In the genomic region with DNA sequence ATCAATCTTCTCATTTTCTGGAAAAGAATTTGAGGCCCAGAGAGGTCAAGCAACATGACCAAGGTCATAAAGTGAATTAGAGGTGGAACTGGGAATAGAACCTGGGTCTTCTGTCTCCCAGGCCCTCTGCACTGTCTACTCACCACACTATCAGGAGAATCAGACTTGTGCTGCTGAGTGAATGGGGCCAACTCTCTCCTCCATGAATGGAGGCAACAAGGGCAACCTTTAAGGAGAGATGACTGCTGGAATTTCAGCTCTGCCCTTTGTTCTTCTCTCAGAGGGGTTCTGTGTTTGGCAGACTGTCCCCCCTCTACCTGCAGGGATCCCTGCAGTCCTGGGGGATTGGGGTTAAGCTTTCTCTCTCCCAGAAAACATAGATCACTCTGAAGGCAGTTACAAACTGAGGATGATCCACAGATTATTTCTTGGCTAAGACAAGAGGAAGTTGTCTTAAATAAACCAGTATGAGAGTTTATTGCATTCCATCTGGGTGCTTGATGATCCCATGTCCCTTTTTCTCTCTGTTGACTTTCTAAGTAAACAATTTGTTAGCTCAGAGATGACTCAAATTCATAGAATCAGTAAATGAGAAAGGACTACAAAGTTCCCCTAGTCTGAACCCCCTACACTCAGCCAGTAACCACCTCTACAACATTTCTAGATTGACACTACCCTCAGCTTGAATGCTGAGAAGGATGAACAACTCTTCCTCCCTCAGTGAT, we compare ENCODE assay signal across 8 cellular contexts.
DNase-seq lines count a peak whose midpoint lies in the region; ATAC-seq and TF ChIP-seq lines count a peak whose summit lies in the region.

No MANE protein-coding gene starts in this region.

- no peak for TF ChIP-seq CTCF in NB4 (IDR thresholded peaks at IDR 0.05; ENCODE audit: low read depth, low read length)

- no peak for ATAC-seq in central memory CD8-positive, alpha-beta T cell (replicated peaks; ENCODE audit: extremely low read depth, poor library complexity, severe bottlenecking)
- ATAC-seq in GM18861 (IDR thresholded peaks at IDR 0.05; ENCODE audit: unreplicated experiment), result no peak
- ATAC-seq in HG02970 (IDR thresholded peaks at IDR 0.05; ENCODE audit: low FRiP score, unreplicated experiment), result no peak

- no peaks in the 10 kb centered on the region for H3K36me3 ChIP-seq in muscle layer of colon (ENCODE audit: insufficient read depth, low read length)

- peak overlapping the region; percentile 10 for H3K9ac ChIP-seq in muscle layer of colon (ENCODE audit: low read length)

- H3K9me3 Mint-ChIP-seq in central memory CD8-positive, alpha-beta T cell, result no peaks in the 10 kb centered on the region

- TF ChIP-seq POLR2A in NB4 (IDR thresholded peaks at IDR 0.05; ENCODE audit: extremely low read depth, insufficient read length), result no peak

- peak overlapping the region; percentile 61 for H3K27ac ChIP-seq in muscle layer of colon (ENCODE audit: low read depth, low read length)

- no peaks in the 10 kb centered on the region for H3K27me3 Mint-ChIP-seq in central memory CD8-positive, alpha-beta T cell

- no peak overlapping the region for H3K4me3 Mint-ChIP-seq in central memory CD8-positive, alpha-beta T cell

- no peaks in the 10 kb centered on the region for H3K27me3 ChIP-seq in muscle layer of colon (ENCODE audit: control insufficient read depth in 1 of 2, insufficient read depth in 2 of 2, low read length in 2 of 2)

- H3K4me1 Mint-ChIP-seq in central memory CD8-positive, alpha-beta T cell, result peaks cover 31% of the 10 kb centered on the region

- H3K27ac Mint-ChIP-seq in central memory CD8-positive, alpha-beta T cell (ENCODE audit: low read depth), result peak overlapping the region; percentile 94

- peak; percentile 77 for DNase-seq in EL
- peak; percentile 36 for DNase-seq in NB4 (ENCODE audit: low read depth)
- no peak for DNase-seq in central memory CD8-positive, alpha-beta T cell (ENCODE audit: low spot score in 2 of 2)
- no peak for DNase-seq in stimulated activated CD4-positive, alpha-beta T cell treated with anti-CD3 and anti-CD28 coated beads, Interleukin-4, amount 100 ng/mL, for 24 hours
- no peak for DNase-seq in NCI-H526 treated with DMSO at 0.1 percent for 48 hours (lab: John Stamatoyannopoulos, UW)

- peak overlapping the region; percentile 25 for H3K4me3 ChIP-seq in NB4 (ENCODE audit: low read depth, low read length)
- no peak overlapping the region for H3K4me3 ChIP-seq in muscle layer of colon (ENCODE audit: low read depth in 1 of 2, low read length in 2 of 2)

- H3K36me3 Mint-ChIP-seq in central memory CD8-positive, alpha-beta T cell (ENCODE audit: insufficient read depth), result no peaks in the 10 kb centered on the region

- H3K4me1 ChIP-seq in muscle layer of colon (ENCODE audit: insufficient read depth, low read length), result peaks cover 30% of the 10 kb centered on the region

- no peaks in the 10 kb centered on the region for H3K9me3 ChIP-seq in muscle layer of colon (ENCODE audit: low read length)

Comparison
In these comparisons a context has a peak if more than half of its experiments do, and no peak if none do; other contexts are left out.
1. DNase-seq: peak in EL (single experiment) and NB4 (single experiment); none in central memory CD8-positive, alpha-beta T cell (0 of 2), stimulated activated CD4-positive, alpha-beta T cell treated with anti-CD3 and anti-CD28 coated beads, Interleukin-4, amount 100 ng/mL, for 24 hours (single experiment) and NCI-H526 treated with DMSO at 0.1 percent for 48 hours (single experiment).